In the genomic region with DNA sequence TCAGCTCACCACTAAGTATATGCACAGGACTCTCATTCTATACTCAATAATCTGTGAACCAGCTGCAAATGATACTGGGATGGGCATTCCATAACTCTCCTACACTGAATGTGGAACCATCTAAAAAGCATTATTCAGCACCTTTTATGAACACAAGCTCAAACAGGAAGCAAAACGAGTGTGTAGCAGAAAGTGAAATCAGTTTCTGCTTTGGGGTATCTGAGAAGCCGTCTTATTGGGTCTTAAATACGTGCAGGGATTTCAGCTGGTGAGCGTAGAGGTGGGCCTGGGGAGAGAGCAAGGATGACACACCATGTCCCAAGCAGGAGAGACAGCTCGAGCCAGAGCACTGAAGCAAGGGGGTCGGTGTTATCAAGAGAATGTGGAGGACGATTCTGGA, we compare ENCODE assay signal across 22 cellular contexts.
DNase-seq lines count a peak whose midpoint lies in the region; ATAC-seq and TF ChIP-seq lines count a peak whose summit lies in the region.
"Had no signal": no experiment of that assay in that cellular context is flagged by ENCODE, and none has a peak within 500 bp of the region (broad histone marks: within the 10 kb centered on the region; RNA-seq: fewer than 3 reads in every experiment).

No MANE protein-coding gene starts in this region.

- intact Hi-C loops in posterior cingulate gyrus (cut with DNase I): no loop called here

- H3K4me3 ChIP-seq in GM06990 (replicated peaks; ENCODE audit: low read depth, low read length): no peak overlapping the region; the same call in 1 of the 2 replicates
- H3K4me3 ChIP-seq in MM.1S (ENCODE audit: low read length): no peak overlapping the region
- H3K4me3 ChIP-seq: heart right ventricle had no signal

- peak overlapping the region; percentile 24; the same call in 1 of the 2 replicates for H2AFZ ChIP-seq in MM.1S (ENCODE audit: low read length)
- H2AFZ ChIP-seq: parathyroid adenoma had no signal

- peak; percentile 61 for ATAC-seq in GM18907 (IDR thresholded peaks at IDR 0.05; ENCODE audit: unreplicated experiment)
- ATAC-seq: activated CD4-positive, alpha-beta T cell treated with anti-CD3 and anti-CD28 coated beads for 36 hours; activated CD8-positive, alpha-beta memory T cell treated with anti-CD3 and anti-CD28 coated beads, Interleukin-2, amount 10 ng/mL, durations not matched to agents 7 days and 5 days; CD8-positive, alpha-beta T cell had no signal

- H3K36me3 Mint-ChIP-seq in HFFc6 (ENCODE audit: low read depth): no peaks in the 10 kb centered on the region
- H3K36me3 Mint-ChIP-seq: activated CD8-positive, alpha-beta memory T cell treated with anti-CD3 and anti-CD28 coated beads, Interleukin-2, amount 10 ng/mL, durations not matched to agents 7 days and 5 days had no signal

- H3K27me3 Mint-ChIP-seq in HFFc6 (ENCODE audit: insufficient read depth): peaks cover 9% of the 10 kb centered on the region
- H3K27me3 Mint-ChIP-seq: activated CD4-positive, alpha-beta T cell treated with anti-CD3 and anti-CD28 coated beads for 36 hours; activated CD8-positive, alpha-beta memory T cell treated with anti-CD3 and anti-CD28 coated beads, Interleukin-2, amount 10 ng/mL, durations not matched to agents 7 days and 5 days had no signal

- no peak overlapping the region for H3K9ac ChIP-seq in MM.1S (ENCODE audit: low read length)
- H3K9ac ChIP-seq: parathyroid adenoma had no signal

- H3K9me3 Mint-ChIP-seq in HFFc6: no peaks in the 10 kb centered on the region
- H3K9me3 Mint-ChIP-seq: central memory CD8-positive, alpha-beta T cell had no signal

- H3K4me2 ChIP-seq in MM.1S (ENCODE audit: low read depth, low read length): peak overlapping the region; percentile 38; the same call in 1 of the 2 replicates

- DNase-seq in GM06990 (ENCODE audit: extremely low read depth, insufficient read length) (peak; percentile 7), HFFc6 (no peak), MM.1S (peak; percentile 18), NCI-H1436 treated with DMSO at 0.1 percent for 48 hours (lab: John Stamatoyannopoulos, UW) (no peak), NCI-H1092 (lab: John Stamatoyannopoulos, UW) (no peak), AG08396 (ENCODE audit: low spot score) (no peak), posterior cingulate gyrus (no peak)
- DNase-seq: activated CD4-positive, alpha-beta T cell treated with anti-CD3 and anti-CD28 coated beads for 36 hours; activated CD8-positive, alpha-beta memory T cell treated with anti-CD3 and anti-CD28 coated beads, Interleukin-2, amount 10 ng/mL, durations not matched to agents 7 days and 5 days; activated effector memory CD4-positive, alpha-beta T cell treated with Interleukin-2 at 50 U/mL for 16 hours; amniotic stem cell; CD8-positive, alpha-beta T cell; DMS79 treated with DMSO at 0.1 percent for 48 hours; effector memory CD4-positive, alpha-beta T cell; heart right ventricle; NCI-H1694 treated with DMSO at 0.1 percent for 48 hours; NCI-H446; stimulated activated CD4-positive, alpha-beta T cell treated with anti-CD3 and anti-CD28 coated beads, Interleukin-4, amount 100 ng/mL, for 1 hour; substantia nigra had no signal

- TF ChIP-seq CTCF in GM06990 (IDR thresholded peaks at IDR 0.05; ENCODE audit: insufficient read depth, low read length, poor library complexity, severe bottlenecking) (no peak), HFFc6 (IDR thresholded peaks at IDR 0.05) (no peak), MM.1S (IDR thresholded peaks at IDR 0.05; ENCODE audit: low read length) (no peak)

- H3K4me3 Mint-ChIP-seq in HFFc6: peak overlapping the region; percentile 68
- H3K4me3 Mint-ChIP-seq: activated CD4-positive, alpha-beta T cell treated with anti-CD3 and anti-CD28 coated beads for 36 hours; activated CD8-positive, alpha-beta memory T cell treated with anti-CD3 and anti-CD28 coated beads, Interleukin-2, amount 10 ng/mL, durations not matched to agents 7 days and 5 days; CD8-positive, alpha-beta T cell; central memory CD8-positive, alpha-beta T cell had no signal

- no peaks in the 10 kb centered on the region for H3K79me2 ChIP-seq in MM.1S (ENCODE audit: low read length)
- H3K79me2 ChIP-seq: parathyroid adenoma had no signal

- H4K20me1 ChIP-seq in MM.1S (ENCODE audit: insufficient read depth, low read length): no peaks in the 10 kb centered on the region

- H3K4me1 ChIP-seq in MM.1S (ENCODE audit: low read length): peaks cover 9% of the 10 kb centered on the region; the same call in 1 of the 2 replicates
- H3K4me1 ChIP-seq: parathyroid adenoma had no signal

- H3K9me3 ChIP-seq in MM.1S (replicated peaks; ENCODE audit: insufficient read depth, low read length): no peaks in the 10 kb centered on the region

- no peaks in the 10 kb centered on the region for H3K9me2 ChIP-seq in MM.1S (replicated peaks; ENCODE audit: insufficient read depth, low read length)

- peaks cover 8% of the 10 kb centered on the region; the same call in 1 of the 2 replicates for H3K4me1 Mint-ChIP-seq in HFFc6 (ENCODE audit: low read depth)
- H3K4me1 Mint-ChIP-seq: activated CD4-positive, alpha-beta T cell treated with anti-CD3 and anti-CD28 coated beads for 36 hours; activated CD8-positive, alpha-beta memory T cell treated with anti-CD3 and anti-CD28 coated beads, Interleukin-2, amount 10 ng/mL, durations not matched to agents 7 days and 5 days; central memory CD8-positive, alpha-beta T cell had no signal

- no peaks in the 10 kb centered on the region for H3K27me3 ChIP-seq in GM06990 (replicated peaks; ENCODE audit: control insufficient read depth, insufficient read depth, low read length)
- H3K27me3 ChIP-seq in MM.1S (replicated peaks; ENCODE audit: insufficient read depth, low read length): no peaks in the 10 kb centered on the region
- H3K27me3 ChIP-seq: heart right ventricle had no signal

- no peaks in the 10 kb centered on the region for H3F3A ChIP-seq in MM.1S (ENCODE audit: insufficient read depth, low read length)

- H3K27ac ChIP-seq in MM.1S (ENCODE audit: low read length): no peak overlapping the region
- H3K27ac ChIP-seq: parathyroid adenoma had no signal

- H3K36me3 ChIP-seq in GM06990 (ENCODE audit: control insufficient read depth, insufficient read depth, low read length) (no peaks in the 10 kb centered on the region), MM.1S (replicated peaks; ENCODE audit: insufficient read depth, low read length) (no peaks in the 10 kb centered on the region)

- H3K27ac Mint-ChIP-seq in HFFc6: no peak overlapping the region
- H3K27ac Mint-ChIP-seq: activated CD4-positive, alpha-beta T cell treated with anti-CD3 and anti-CD28 coated beads for 36 hours; activated CD8-positive, alpha-beta memory T cell treated with anti-CD3 and anti-CD28 coated beads, Interleukin-2, amount 10 ng/mL, durations not matched to agents 7 days and 5 days; CD8-positive, alpha-beta T cell had no signal

Comparison
In these comparisons a context has a peak if more than half of its experiments do, and no peak if none do; other contexts are left out.
1. DNase-seq: peak in GM06990 (single experiment) and MM.1S (single experiment); none in HFFc6 (single experiment), NCI-H1436 treated with DMSO at 0.1 percent for 48 hours (single experiment), NCI-H1092 (single experiment), AG08396 (single experiment) and posterior cingulate gyrus (0 of 10).